31 cellular contexts compared by ENCODE assay signal in genomic region chr2:192010073-192010472, GRCh38.
DNase-seq lines count a peak whose midpoint lies in the region; ATAC-seq and TF ChIP-seq lines count a peak whose summit lies in the region.
"Had no signal": no experiment of that assay in that cellular context is flagged by ENCODE, and none has a peak within 500 bp of the region (broad histone marks: within the 10 kb centered on the region; RNA-seq: fewer than 3 reads in every experiment).

No MANE protein-coding gene starts in this region.

- no peaks in the 10 kb centered on the region for H4K20me1 ChIP-seq in fibroblast of lung (ENCODE audit: control insufficient read depth, extremely low read depth, insufficient read depth, low read length)

- TF ChIP-seq CTCF in GM12865 (IDR thresholded peaks at IDR 0.05; ENCODE audit: insufficient read depth, low read depth, low read length, missing control alignments) (no peak), fibroblast of lung (conservative IDR thresholded peaks at IDR 0.05 in 1 of 2, IDR thresholded peaks at IDR 0.05 in 1 of 2; ENCODE audit: low read depth in 1 of 2, low read length in 2 of 2) (no peak), brain microvascular endothelial cell (IDR thresholded peaks at IDR 0.05; ENCODE audit: low read depth, low read length, missing control alignments) (no peak)

- H3K9ac ChIP-seq in fibroblast of lung (ENCODE audit: insufficient read depth, low read length): no peak overlapping the region
- H3K9ac ChIP-seq: GM23248 had no signal

- peak overlapping the region; percentile 67 for H2AFZ ChIP-seq in fibroblast of lung (ENCODE audit: low read length)
- H2AFZ ChIP-seq: GM23248 had no signal

- H3K36me3 ChIP-seq in fibroblast of lung (ENCODE audit: control insufficient read depth, insufficient read depth, low read length) (no peaks in the 10 kb centered on the region), brain microvascular endothelial cell (replicated peaks) (no peaks in the 10 kb centered on the region)
- H3K36me3 ChIP-seq: BE2C, left ventricle myocardium inferior, MG63 had no signal

- no peaks in the 10 kb centered on the region for H3K4me1 ChIP-seq in fibroblast of lung (ENCODE audit: control insufficient read depth, extremely low read depth, insufficient read depth, low read length)

- H3K9me3 ChIP-seq in fibroblast of lung (ENCODE audit: control insufficient read depth, insufficient read depth, low read depth, low read length): no peaks in the 10 kb centered on the region
- H3K9me3 ChIP-seq: BE2C, left ventricle myocardium inferior, MG63 had no signal

- no peak overlapping the region for H3K27ac ChIP-seq in fibroblast of lung (ENCODE audit: insufficient read depth, low read length)
- H3K27ac ChIP-seq in brain microvascular endothelial cell: no peak overlapping the region
- H3K27ac ChIP-seq: GM23248, left ventricle myocardium inferior, RWPE1, skin epidermis had no signal

- no peak overlapping the region for H3K4me3 ChIP-seq in GM12865 (ENCODE audit: low read depth, low read length)
- no peak overlapping the region for H3K4me3 ChIP-seq in fibroblast of lung (replicated peaks in 1 of 4; ENCODE audit: control extremely low read depth in 1 of 4, insufficient read depth in 1 of 4, low read depth in 3 of 4, low read length in 4 of 4)
- no peak overlapping the region for H3K4me3 ChIP-seq in brain microvascular endothelial cell (ENCODE audit: low read depth, low read length)
- H3K4me3 ChIP-seq: dorsolateral prefrontal cortex, GM23248, left ventricle myocardium inferior, MG63, skin epidermis had no signal

- peak; percentile 41 for DNase-seq in GM12865 (ENCODE audit: low read depth)
- DNase-seq in fibroblast of lung (ENCODE audit: low read depth in 2 of 2): no peak
- DNase-seq in brain microvascular endothelial cell: no peak
- DNase-seq in OCI-M2 (lab: John Stamatoyannopoulos, UW; ENCODE audit: unreplicated experiment): no peak
- DNase-seq in NCI-H2196 treated with DMSO at 0.1 percent for 48 hours (lab: John Stamatoyannopoulos, UW; ENCODE audit: unreplicated experiment): no peak
- DNase-seq in A172 (ENCODE audit: low spot score): no peak
- DNase-seq: activated CD4-positive, alpha-beta T cell treated with anti-CD3 and anti-CD28 coated beads for 36 hours; activated CD8-positive, alpha-beta memory T cell treated with anti-CD3 and anti-CD28 coated beads for 24 hours; activated effector memory CD4-positive, alpha-beta T cell treated with anti-CD3 and anti-CD28 coated beads, Interleukin-2, amount 50 U/mL, for 16 hours; activated naive CD8-positive, alpha-beta T cell treated with anti-CD3 and anti-CD28 coated beads for 36 hours; BE2C; CD8-positive, alpha-beta memory T cell; DMS 273 treated with DMSO at 0.1 percent for 48 hours; dorsolateral prefrontal cortex; GM23248; HFFc6; islet precursor cell; KBM-7; left ventricle myocardium inferior; MG63; naive thymus-derived CD8-positive, alpha-beta T cell; NCI-H1417; NCI-H2081 treated with DMSO at 0.1 percent for 48 hours; NCI-H345; NCI-H774; nucleus accumbens; stimulated activated naive CD8-positive, alpha-beta T cell treated with anti-CD3 and anti-CD28 coated beads, Interleukin-15, amount 100 ng/mL, for 72 hours had no signal

- in situ Hi-C loops in brain microvascular endothelial cell (cut with HindIII; ENCODE audit: low pct_ligation_motif_present, low sequenced_read_pairs): no loop called here

- H3K4me2 ChIP-seq in fibroblast of lung (ENCODE audit: extremely low read depth, insufficient read depth, low read length): peak overlapping the region; percentile 27

- H3K27me3 ChIP-seq in fibroblast of lung (ENCODE audit: control insufficient read depth, insufficient read depth, low read length) (no peaks in the 10 kb centered on the region), brain microvascular endothelial cell (replicated peaks) (no peaks in the 10 kb centered on the region)
- H3K27me3 ChIP-seq: BE2C, dorsolateral prefrontal cortex, MG63 had no signal

- no peaks in the 10 kb centered on the region for H3K79me2 ChIP-seq in fibroblast of lung (ENCODE audit: control insufficient read depth, insufficient read depth, low read length)

- ATAC-seq in GM19324 (IDR thresholded peaks at IDR 0.05; ENCODE audit: low FRiP score, unreplicated experiment) (peak; percentile 39), HG03439 (IDR thresholded peaks at IDR 0.05; ENCODE audit: unreplicated experiment) (peak; percentile 58)
- ATAC-seq: activated CD4-positive, alpha-beta T cell treated with anti-CD3 and anti-CD28 coated beads for 36 hours; naive thymus-derived CD8-positive, alpha-beta T cell; stimulated activated naive CD8-positive, alpha-beta T cell treated with anti-CD3 and anti-CD28 coated beads, Interleukin-15, amount 100 ng/mL, for 72 hours had no signal
